ENCODE assay signal across 10 cellular contexts in the genomic region with DNA sequence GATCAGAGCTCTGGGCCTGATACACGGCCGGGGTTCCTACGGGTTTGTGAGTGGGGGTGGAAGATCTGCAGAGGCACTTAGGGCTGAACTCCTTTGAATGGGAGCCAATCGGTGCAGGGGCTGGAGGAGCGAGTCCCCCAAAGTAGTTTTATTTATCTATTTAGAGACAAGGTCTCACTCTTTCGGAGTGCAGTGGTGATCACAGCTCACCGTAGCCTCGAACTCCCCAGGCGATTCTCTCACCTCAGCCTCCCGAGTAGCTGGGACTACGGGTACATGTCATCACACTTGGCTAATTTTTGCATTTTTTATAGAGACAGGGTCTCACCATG. TPM values are rescaled to one million over a fixed set of nuclear protein-coding genes. Genes with fewer than 3 reads are reported as not detected.
A peak's percentile ranks its signal among the peaks of the same experiment; 100 is the strongest.
DNase-seq lines count a peak whose midpoint lies in the region; ATAC-seq lines count a peak whose summit lies in the region.
"Had no signal": no experiment of that assay in that cellular context is flagged by ENCODE, and none has a peak within 500 bp of the region (broad histone marks: within the 10 kb centered on the region; RNA-seq: fewer than 3 reads in every experiment).

No MANE protein-coding gene starts in this region.

- peaks cover 7% of the 10 kb centered on the region for H3K36me3 Mint-ChIP-seq in activated naive CD4-positive, alpha-beta T cell treated with anti-CD3 and anti-CD28 coated beads, Interleukin-2, amount 10 ng/mL, durations not matched to agents 7 days and 5 days
- peaks cover 11 to 13% of the 10 kb centered on the region in 2 donors for H3K36me3 Mint-ChIP-seq in activated naive CD4-positive, alpha-beta T cell treated with anti-CD3 and anti-CD28 coated beads, Interleukin-2, amount 50 U/mL, for 72 hours
- peaks cover 10% of the 10 kb centered on the region for H3K36me3 Mint-ChIP-seq in activated CD8-positive, alpha-beta T cell treated with anti-CD3 and anti-CD28 coated beads, Interleukin-2, amount 10 ng/mL, durations not matched to agents 7 days and 5 days (ENCODE audit: low read depth)

- CTCF ChIA-PET in activated naive CD4-positive, alpha-beta T cell treated with anti-CD3 and anti-CD28 coated beads, Interleukin-2, amount 10 ng/mL, durations not matched to agents 7 days and 5 days (lab: Charles Lee), result interaction anchor here (1.4 to 2.4 kb wide), 2 partner anchors 20 to 29 kb away, joined by 6 to 9 read pairs; partner anchors contain the start of gene SLC26A6
- CTCF ChIA-PET in activated CD8-positive, alpha-beta T cell treated with anti-CD3 and anti-CD28 coated beads, Interleukin-2, amount 10 ng/mL, durations not matched to agents 7 days and 5 days (lab: Charles Lee), result interaction anchor here (1.0 to 2.0 kb wide), 9 partner anchors 11 to 430 kb away, joined by 3 to 7 read pairs (median 3); partner anchors contain the start of genes ARIH2, NCKIPSD and QRICH1

- no peak overlapping the region for H3K27ac ChIP-seq in iPS-20b (ENCODE audit: low read length)
- no peak overlapping the region for H3K27ac ChIP-seq in subcutaneous abdominal adipose tissue (ENCODE audit: low read depth, low read length)
- H3K27ac ChIP-seq: BLaER1 treated with 17β-estradiol and CSF1 and Interleukin-3, amounts not matched to agents 10 nM and 100 nM had no signal

- H3K27me3 Mint-ChIP-seq in activated naive CD4-positive, alpha-beta T cell treated with anti-CD3 and anti-CD28 coated beads, Interleukin-2, amount 10 ng/mL, durations not matched to agents 7 days and 5 days, result peaks cover 51% of the 10 kb centered on the region
- H3K27me3 Mint-ChIP-seq in activated CD8-positive, alpha-beta T cell treated with anti-CD3 and anti-CD28 coated beads, Interleukin-2, amount 10 ng/mL, durations not matched to agents 7 days and 5 days (ENCODE audit: low read depth), result peaks cover 9% of the 10 kb centered on the region

- ATAC-seq in activated naive CD4-positive, alpha-beta T cell treated with anti-CD3 and anti-CD28 coated beads, Interleukin-2, amount 50 U/mL, for 72 hours, result no peak
- no peak for ATAC-seq in activated CD8-positive, alpha-beta T cell treated with anti-CD3 and anti-CD28 coated beads, Interleukin-2, amount 10 ng/mL, durations not matched to agents 7 days and 5 days
- no peak for ATAC-seq in HG03108 (IDR thresholded peaks at IDR 0.05; ENCODE audit: unreplicated experiment)

- no peak for DNase-seq in activated naive CD4-positive, alpha-beta T cell treated with anti-CD3 and anti-CD28 coated beads, Interleukin-2, amount 10 ng/mL, durations not matched to agents 7 days and 5 days
- no peak for DNase-seq in activated naive CD4-positive, alpha-beta T cell treated with anti-CD3 and anti-CD28 coated beads, Interleukin-2, amount 50 U/mL, for 72 hours (ENCODE audit: low spot score in 2 of 2)
- no peak for DNase-seq in activated CD8-positive, alpha-beta T cell treated with anti-CD3 and anti-CD28 coated beads, Interleukin-2, amount 10 ng/mL, durations not matched to agents 7 days and 5 days
- no peak for DNase-seq in NCI-H748 treated with DMSO at 0.1 percent for 48 hours (lab: John Stamatoyannopoulos, UW)
- no peak for DNase-seq in D341Med (ENCODE audit: low spot score)

- H3K4me1 ChIP-seq in iPS-20b (ENCODE audit: insufficient read depth, low read length), result peaks cover 7% of the 10 kb centered on the region; the same call in 1 of the 2 replicates
- H3K4me1 ChIP-seq in subcutaneous abdominal adipose tissue (ENCODE audit: control insufficient read depth in 5 of 5, insufficient read depth in 5 of 5, low read length in 5 of 5), result peaks cover 0 to 33% (median 28%) of the 10 kb centered on the region in 5 donors

- H3K4me3 ChIP-seq in iPS-20b (ENCODE audit: low read length), result peak overlapping the region; percentile 85; the same call in 1 of the 2 replicates
- H3K4me3 ChIP-seq in subcutaneous abdominal adipose tissue (ENCODE audit: low read depth in 1 of 5, low read length in 5 of 5), result peak overlapping the region in 3 of 5 donors; percentile 64 to 72 (median 66)
- H3K4me3 ChIP-seq: BLaER1 treated with 17β-estradiol and CSF1 and Interleukin-3, amounts not matched to agents 10 nM and 100 nM had no signal

- H3K4me3 Mint-ChIP-seq in activated naive CD4-positive, alpha-beta T cell treated with anti-CD3 and anti-CD28 coated beads, Interleukin-2, amount 10 ng/mL, durations not matched to agents 7 days and 5 days, result peak overlapping the region; percentile 75
- peak overlapping the region; percentile 84 for H3K4me3 Mint-ChIP-seq in activated CD8-positive, alpha-beta T cell treated with anti-CD3 and anti-CD28 coated beads, Interleukin-2, amount 10 ng/mL, durations not matched to agents 7 days and 5 days

- H3K9ac ChIP-seq in iPS-20b (ENCODE audit: low read depth, low read length) (peak overlapping the region; percentile 51; the same call in 1 of the 2 replicates), subcutaneous abdominal adipose tissue (ENCODE audit: low read length in 5 of 5) (no peak overlapping the region)
- H3K9ac ChIP-seq: BLaER1 treated with 17β-estradiol and CSF1 and Interleukin-3, amounts not matched to agents 10 nM and 100 nM had no signal

- POLR2A ChIA-PET in activated CD8-positive, alpha-beta T cell treated with anti-CD3 and anti-CD28 coated beads, Interleukin-2, amount 10 ng/mL, durations not matched to agents 7 days and 5 days (lab: Charles Lee), result interaction anchor here (1.1 to 1.3 kb wide), 4 partner anchors 10 to 224 kb away, joined by 3 to 4 read pairs (median 4); partner anchors contain the start of genes CCDC51, IP6K2, SLC26A6 and TMA7

- H3K27ac Mint-ChIP-seq in activated naive CD4-positive, alpha-beta T cell treated with anti-CD3 and anti-CD28 coated beads, Interleukin-2, amount 10 ng/mL, durations not matched to agents 7 days and 5 days, result peak overlapping the region; percentile 24
- H3K27ac Mint-ChIP-seq in activated naive CD4-positive, alpha-beta T cell treated with anti-CD3 and anti-CD28 coated beads, Interleukin-2, amount 50 U/mL, for 72 hours, result peak overlapping the region in 1 of 2 donors; percentile 84
- no peak overlapping the region for H3K27ac Mint-ChIP-seq in activated CD8-positive, alpha-beta T cell treated with anti-CD3 and anti-CD28 coated beads, Interleukin-2, amount 10 ng/mL, durations not matched to agents 7 days and 5 days

- H3K9me3 Mint-ChIP-seq in activated naive CD4-positive, alpha-beta T cell treated with anti-CD3 and anti-CD28 coated beads, Interleukin-2, amount 10 ng/mL, durations not matched to agents 7 days and 5 days, result no peaks in the 10 kb centered on the region
- peaks cover 0 to 3% of the 10 kb centered on the region in 2 donors for H3K9me3 Mint-ChIP-seq in activated naive CD4-positive, alpha-beta T cell treated with anti-CD3 and anti-CD28 coated beads, Interleukin-2, amount 50 U/mL, for 72 hours
- H3K9me3 Mint-ChIP-seq in activated CD8-positive, alpha-beta T cell treated with anti-CD3 and anti-CD28 coated beads, Interleukin-2, amount 10 ng/mL, durations not matched to agents 7 days and 5 days (ENCODE audit: insufficient read depth), result no peaks in the 10 kb centered on the region

- H3K36me3 ChIP-seq in iPS-20b (ENCODE audit: insufficient read depth, low read depth, low read length) (peaks cover 12% of the 10 kb centered on the region), subcutaneous abdominal adipose tissue (ENCODE audit: control insufficient read depth in 5 of 5, insufficient read depth in 5 of 5, low read length in 5 of 5) (no peaks in the 10 kb centered on the region)
- H3K36me3 ChIP-seq: MG63 had no signal

- H3K4me1 Mint-ChIP-seq in activated naive CD4-positive, alpha-beta T cell treated with anti-CD3 and anti-CD28 coated beads, Interleukin-2, amount 10 ng/mL, durations not matched to agents 7 days and 5 days, result peaks cover 21% of the 10 kb centered on the region
- peaks cover 30% of the 10 kb centered on the region for H3K4me1 Mint-ChIP-seq in activated CD8-positive, alpha-beta T cell treated with anti-CD3 and anti-CD28 coated beads, Interleukin-2, amount 10 ng/mL, durations not matched to agents 7 days and 5 days (ENCODE audit: low read depth)

- H3K27me3 ChIP-seq in iPS-20b (ENCODE audit: insufficient read depth, low read length) (no peaks in the 10 kb centered on the region), subcutaneous abdominal adipose tissue (ENCODE audit: control insufficient read depth in 5 of 5, insufficient read depth in 4 of 5, low read length in 5 of 5) (peaks cover 0 to 36% (median 30%) of the 10 kb centered on the region in 5 donors)
- H3K27me3 ChIP-seq: BLaER1 treated with 17β-estradiol and CSF1 and Interleukin-3, amounts not matched to agents 10 nM and 100 nM had no signal

- H3K9me3 ChIP-seq in iPS-20b (ENCODE audit: insufficient read depth, low read depth, low read length) (no peaks in the 10 kb centered on the region), subcutaneous abdominal adipose tissue (ENCODE audit: control insufficient read depth in 5 of 5, low read length in 5 of 5) (no peaks in the 10 kb centered on the region)
- H3K9me3 ChIP-seq: MG63 had no signal

RNA-seq across cellular contexts. Expression of gene CELSR3, which starts 1.6 kb away (rescaled TPM):
- 10 to 100 TPM; 12.6 to 13.1 TPM for total RNA-seq in activated naive CD4-positive, alpha-beta T cell treated with anti-CD3 and anti-CD28 coated beads, Interleukin-2, amount 50 U/mL, for 72 hours
- 10 to 100 TPM; 19.5 to 20.2 TPM for total RNA-seq in activated CD8-positive, alpha-beta T cell treated with anti-CD3 and anti-CD28 coated beads, Interleukin-2, amount 10 ng/mL, durations not matched to agents 7 days and 5 days

RNA-seq across cellular contexts. Expression of gene NCKIPSD, which starts 21.4 kb away (rescaled TPM):
- 10 to 100 TPM; 45.7 to 77.2 TPM for total RNA-seq in activated naive CD4-positive, alpha-beta T cell treated with anti-CD3 and anti-CD28 coated beads, Interleukin-2, amount 50 U/mL, for 72 hours
- 10 to 100 TPM; 56.5 to 57.1 TPM for total RNA-seq in activated CD8-positive, alpha-beta T cell treated with anti-CD3 and anti-CD28 coated beads, Interleukin-2, amount 10 ng/mL, durations not matched to agents 7 days and 5 days

RNA-seq across cellular contexts. Expression of gene SLC26A6, which starts 29.0 kb away (rescaled TPM):
- 100 to 1,000 TPM in 1 of 2 donors, 10 to 100 TPM in 1; 38.3 to 110 TPM for total RNA-seq in activated naive CD4-positive, alpha-beta T cell treated with anti-CD3 and anti-CD28 coated beads, Interleukin-2, amount 50 U/mL, for 72 hours
- total RNA-seq in activated CD8-positive, alpha-beta T cell treated with anti-CD3 and anti-CD28 coated beads, Interleukin-2, amount 10 ng/mL, durations not matched to agents 7 days and 5 days, result 10 to 100 TPM; 58.0 to 61.5 TPM

RNA-seq across cellular contexts. Expression of gene TMEM89, which starts 42.7 kb away (rescaled TPM):
- under 1 TPM in 1 of 2 donors, not detected in 1; 0.36 TPM for total RNA-seq in activated naive CD4-positive, alpha-beta T cell treated with anti-CD3 and anti-CD28 coated beads, Interleukin-2, amount 50 U/mL, for 72 hours
- under 1 TPM in 1 of 2 experiments, not detected in 1; 0.39 TPM for total RNA-seq in activated CD8-positive, alpha-beta T cell treated with anti-CD3 and anti-CD28 coated beads, Interleukin-2, amount 10 ng/mL, durations not matched to agents 7 days and 5 days

RNA-seq across cellular contexts. Expression of gene IP6K2, which starts 52.7 kb away (rescaled TPM):
- 10 to 100 TPM; 53.8 to 73.5 TPM for total RNA-seq in activated naive CD4-positive, alpha-beta T cell treated with anti-CD3 and anti-CD28 coated beads, Interleukin-2, amount 50 U/mL, for 72 hours
- 10 to 100 TPM; 49.6 to 50.4 TPM for total RNA-seq in activated CD8-positive, alpha-beta T cell treated with anti-CD3 and anti-CD28 coated beads, Interleukin-2, amount 10 ng/mL, durations not matched to agents 7 days and 5 days
